1 cellular context compared by ENCODE assay signal in the genomic region with DNA sequence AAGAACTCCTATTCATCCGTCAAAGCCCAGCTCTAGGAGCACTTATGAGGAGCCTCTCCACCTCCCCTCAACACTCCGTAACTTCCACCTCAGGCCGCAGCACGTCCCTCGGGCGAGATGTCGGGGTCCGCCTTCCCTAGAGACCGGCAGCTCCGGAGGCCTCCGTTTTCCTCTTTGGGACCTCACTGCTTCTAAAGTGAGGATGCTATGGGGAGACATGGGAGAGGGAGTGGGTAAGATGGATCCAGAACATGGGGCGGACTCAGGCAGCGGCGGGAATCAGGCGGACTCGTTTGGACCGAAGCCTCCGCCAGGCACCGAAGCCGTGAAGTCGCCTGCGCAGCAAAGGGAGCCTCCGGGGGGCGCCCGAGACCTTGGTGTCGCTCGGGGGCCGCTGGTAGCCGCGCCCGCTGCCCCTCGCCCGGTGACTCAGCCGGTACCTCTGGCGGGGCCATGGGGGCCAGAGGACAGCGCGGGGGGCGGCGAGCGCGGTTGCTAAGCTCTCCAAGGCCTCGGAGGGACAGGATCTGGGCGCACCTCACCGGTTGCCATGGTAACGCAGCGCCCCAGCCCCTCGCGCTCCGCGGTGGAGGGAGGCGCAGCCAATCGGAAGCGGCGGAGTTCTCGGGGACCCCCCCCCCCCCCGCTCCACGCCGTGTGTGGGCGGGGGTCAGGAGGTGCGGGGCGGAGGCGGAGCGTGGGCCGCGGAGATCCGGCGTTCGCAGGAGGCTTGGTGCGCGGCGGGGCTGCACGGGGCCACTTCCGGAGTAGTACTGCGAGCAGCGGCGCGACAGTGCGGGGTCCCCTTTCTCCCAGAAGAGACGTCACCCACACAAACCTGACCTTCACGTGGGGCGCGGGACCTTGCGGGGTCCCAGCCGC.
TF ChIP-seq lines count a peak whose summit lies in the region.

No MANE protein-coding gene starts in this region.

TF ChIP-seq in endothelial cell of umbilical vein, 7 proteins besides CTCF, POLR2A, EP300 and RAD21:
- no peak for TF ChIP-seq GATA2 (IDR thresholded peaks at IDR 0.05; ENCODE audit: insufficient read depth, insufficient read length, low read depth, low read length)
- TF ChIP-seq, protein P1, sequence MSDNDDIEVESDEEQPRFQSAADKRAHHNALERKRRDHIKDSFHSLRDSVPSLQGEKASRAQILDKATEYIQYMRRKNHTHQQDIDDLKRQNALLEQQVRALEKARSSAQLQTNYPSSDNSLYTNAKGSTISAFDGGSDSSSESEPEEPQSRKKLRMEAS (IDR thresholded peaks at IDR 0.05; ENCODE audit: insufficient read depth, insufficient read length), result no peak
- peak; percentile 49 for TF ChIP-seq FOS (IDR thresholded peaks at IDR 0.05; ENCODE audit: borderline replicate concordance, insufficient read depth, low read length)
- peak; percentile 48 for TF ChIP-seq POLR2AphosphoS5 (IDR thresholded peaks at IDR 0.05; ENCODE audit: insufficient read depth, low read depth, low read length)
- TF ChIP-seq EZH2 (IDR thresholded peaks at IDR 0.05; ENCODE audit: borderline replicate concordance, low read depth, low read length, severe bottlenecking), result no peak
- TF ChIP-seq JUN (IDR thresholded peaks at IDR 0.05; ENCODE audit: borderline replicate concordance, insufficient read depth, insufficient read length, low read depth), result no peak
- no peak for TF ChIP-seq MYC (IDR thresholded peaks at IDR 0.05; ENCODE audit: low read depth, low read length)
